In the genomic region with DNA sequence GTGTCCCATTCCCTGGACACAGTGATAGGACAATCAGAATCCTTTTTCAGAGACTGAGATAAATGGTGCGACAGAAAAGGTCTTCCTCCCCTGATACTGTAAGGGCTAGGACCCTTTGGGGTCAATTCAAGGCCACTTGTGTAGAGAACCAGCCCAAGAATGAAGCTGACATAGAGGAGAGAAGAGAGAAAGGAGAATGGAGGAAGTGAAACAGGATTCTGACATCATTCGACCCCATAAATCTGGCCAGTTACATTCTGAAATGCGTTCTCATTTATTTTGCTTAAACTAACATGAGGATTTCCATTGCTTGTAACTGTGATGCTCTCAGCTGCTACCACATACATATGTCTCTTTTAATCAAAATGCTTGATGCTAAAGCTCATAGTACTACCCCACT, we compare ENCODE assay signal across 1 cellular context.
TF ChIP-seq lines count a peak whose summit lies in the region.

No MANE protein-coding gene starts in this region.

TF ChIP-seq in GM12878, 131 proteins besides CTCF, POLR2A, EP300 and RAD21 (continued from another document):
- TF ChIP-seq, protein P1, sequence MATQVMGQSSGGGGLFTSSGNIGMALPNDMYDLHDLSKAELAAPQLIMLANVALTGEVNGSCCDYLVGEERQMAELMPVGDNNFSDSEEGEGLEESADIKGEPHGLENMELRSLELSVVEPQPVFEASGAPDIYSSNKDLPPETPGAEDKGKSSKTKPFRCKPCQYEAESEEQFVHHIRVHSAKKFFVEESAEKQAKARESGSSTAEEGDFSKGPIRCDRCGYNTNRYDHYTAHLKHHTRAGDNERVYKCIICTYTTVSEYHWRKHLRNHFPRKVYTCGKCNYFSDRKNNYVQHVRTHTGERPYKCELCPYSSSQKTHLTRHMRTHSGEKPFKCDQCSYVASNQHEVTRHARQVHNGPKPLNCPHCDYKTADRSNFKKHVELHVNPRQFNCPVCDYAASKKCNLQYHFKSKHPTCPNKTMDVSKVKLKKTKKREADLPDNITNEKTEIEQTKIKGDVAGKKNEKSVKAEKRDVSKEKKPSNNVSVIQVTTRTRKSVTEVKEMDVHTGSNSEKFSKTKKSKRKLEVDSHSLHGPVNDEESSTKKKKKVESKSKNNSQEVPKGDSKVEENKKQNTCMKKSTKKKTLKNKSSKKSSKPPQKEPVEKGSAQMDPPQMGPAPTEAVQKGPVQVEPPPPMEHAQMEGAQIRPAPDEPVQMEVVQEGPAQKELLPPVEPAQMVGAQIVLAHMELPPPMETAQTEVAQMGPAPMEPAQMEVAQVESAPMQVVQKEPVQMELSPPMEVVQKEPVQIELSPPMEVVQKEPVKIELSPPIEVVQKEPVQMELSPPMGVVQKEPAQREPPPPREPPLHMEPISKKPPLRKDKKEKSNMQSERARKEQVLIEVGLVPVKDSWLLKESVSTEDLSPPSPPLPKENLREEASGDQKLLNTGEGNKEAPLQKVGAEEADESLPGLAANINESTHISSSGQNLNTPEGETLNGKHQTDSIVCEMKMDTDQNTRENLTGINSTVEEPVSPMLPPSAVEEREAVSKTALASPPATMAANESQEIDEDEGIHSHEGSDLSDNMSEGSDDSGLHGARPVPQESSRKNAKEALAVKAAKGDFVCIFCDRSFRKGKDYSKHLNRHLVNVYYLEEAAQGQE (IDR thresholded peaks at IDR 0.05; ENCODE audit: low read depth, low read length): no peak
- TF ChIP-seq CBFB (IDR thresholded peaks at IDR 0.05; ENCODE audit: low read depth) (no peak), KDM1A (IDR thresholded peaks at IDR 0.05; ENCODE audit: borderline replicate concordance) (no peak), MYC (IDR thresholded peaks at IDR 0.05; ENCODE audit: insufficient read depth, insufficient read length, insufficient replicate concordance, low read length, severe bottlenecking) (no peak), SPI1 (IDR thresholded peaks at IDR 0.05; ENCODE audit: borderline replicate concordance, insufficient read depth, low read depth, low read length) (peak; percentile 90), IKZF1 (conservative IDR thresholded peaks at IDR 0.05) (no peak)
- TF ChIP-seq, protein P2, sequence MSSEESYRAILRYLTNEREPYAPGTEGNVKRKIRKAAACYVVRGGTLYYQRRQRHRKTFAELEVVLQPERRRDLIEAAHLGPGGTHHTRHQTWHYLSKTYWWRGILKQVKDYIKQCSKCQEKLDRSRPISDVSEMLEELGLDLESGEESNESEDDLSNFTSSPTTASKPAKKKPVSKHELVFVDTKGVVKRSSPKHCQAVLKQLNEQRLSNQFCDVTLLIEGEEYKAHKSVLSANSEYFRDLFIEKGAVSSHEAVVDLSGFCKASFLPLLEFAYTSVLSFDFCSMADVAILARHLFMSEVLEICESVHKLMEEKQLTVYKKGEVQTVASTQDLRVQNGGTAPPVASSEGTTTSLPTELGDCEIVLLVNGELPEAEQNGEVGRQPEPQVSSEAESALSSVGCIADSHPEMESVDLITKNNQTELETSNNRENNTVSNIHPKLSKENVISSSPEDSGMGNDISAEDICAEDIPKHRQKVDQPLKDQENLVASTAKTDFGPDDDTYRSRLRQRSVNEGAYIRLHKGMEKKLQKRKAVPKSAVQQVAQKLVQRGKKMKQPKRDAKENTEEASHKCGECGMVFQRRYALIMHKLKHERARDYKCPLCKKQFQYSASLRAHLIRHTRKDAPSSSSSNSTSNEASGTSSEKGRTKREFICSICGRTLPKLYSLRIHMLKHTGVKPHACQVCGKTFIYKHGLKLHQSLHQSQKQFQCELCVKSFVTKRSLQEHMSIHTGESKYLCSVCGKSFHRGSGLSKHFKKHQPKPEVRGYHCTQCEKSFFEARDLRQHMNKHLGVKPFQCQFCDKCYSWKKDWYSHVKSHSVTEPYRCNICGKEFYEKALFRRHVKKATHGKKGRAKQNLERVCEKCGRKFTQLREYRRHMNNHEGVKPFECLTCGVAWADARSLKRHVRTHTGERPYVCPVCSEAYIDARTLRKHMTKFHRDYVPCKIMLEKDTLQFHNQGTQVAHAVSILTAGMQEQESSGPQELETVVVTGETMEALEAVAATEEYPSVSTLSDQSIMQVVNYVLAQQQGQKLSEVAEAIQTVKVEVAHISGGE (CRISPR knock-in tag; IDR thresholded peaks at IDR 0.05): no peak
TF ChIP-seq in GM12878: peak in this region for 2.
